35 cellular contexts compared by ENCODE assay signal in genomic region chr22:21092797-21093554, GRCh38. TPM values are rescaled to one million over a fixed set of nuclear protein-coding genes. Genes with fewer than 3 reads are reported as not detected.
"Had no signal": no experiment of that assay in that cellular context is flagged by ENCODE, and none has a peak within 500 bp of the region (broad histone marks: within the 10 kb centered on the region; RNA-seq: fewer than 3 reads in every experiment).

No MANE protein-coding gene starts in this region.

- H3K4me1 Mint-ChIP-seq: naive B cell, neural crest cell had no signal

- H3K27me3 ChIP-seq: colonic mucosa, pancreas, thyroid gland had no signal

- H3K4me1 ChIP-seq: colonic mucosa, esophagus squamous epithelium, heart right ventricle, lower lobe of right lung, pancreas, stomach, thyroid gland had no signal

- H3K36me3 Mint-ChIP-seq: natural killer cell treated with Interleukin-12 subunit alpha and Interleukin-12 subunit beta and Interleukin-15 and Interleukin-18, amount 100 ng/mL, for 72 hours had no signal

- H3K4me3 Mint-ChIP-seq: dendritic cell treated with granulocyte-macrophage colony-stimulating factor and Interleukin-4, amounts not matched to agents 40 ng/mL and 50 ng/mL, for 4 days; natural killer cell treated with Interleukin-12 subunit alpha and Interleukin-12 subunit beta and Interleukin-15 and Interleukin-18, amount 100 ng/mL, for 72 hours; neural crest cell had no signal

- H3K9me3 ChIP-seq: colonic mucosa, esophagus squamous epithelium, heart right ventricle, lower lobe of right lung, mucosa of descending colon, neutrophil, pancreas, stomach, thyroid gland had no signal

- H3K27ac ChIP-seq: colonic mucosa, esophagus squamous epithelium, heart right ventricle, lower lobe of right lung, neutrophil, pancreas, stomach, thyroid gland had no signal

- H3K4me3 ChIP-seq: colonic mucosa, esophagus squamous epithelium, heart right ventricle, lower lobe of right lung, mucosa of descending colon, pancreas, smooth muscle cell, stomach, thyroid gland had no signal

- H3K27me3 Mint-ChIP-seq: progenitor cell of endocrine pancreas had no signal

- H3K9me3 Mint-ChIP-seq: dendritic cell treated with granulocyte-macrophage colony-stimulating factor and Interleukin-4, amounts not matched to agents 40 ng/mL and 50 ng/mL, for 4 days; naive B cell; natural killer cell treated with Interleukin-12 subunit alpha and Interleukin-12 subunit beta and Interleukin-15 and Interleukin-18, amount 100 ng/mL, for 72 hours; neural crest cell had no signal

- ATAC-seq: heart right ventricle; left ventricle myocardium superior; lower lobe of right lung; mucosa of descending colon; natural killer cell treated with Interleukin-12 subunit alpha and Interleukin-12 subunit beta and Interleukin-15 and Interleukin-18, amount 100 ng/mL, for 72 hours; pancreas; sciatic nerve had no signal

- H3K36me3 ChIP-seq: colonic mucosa, esophagus squamous epithelium, heart right ventricle, lower lobe of right lung, neutrophil, pancreas, stomach, thyroid gland had no signal

- H3K27ac Mint-ChIP-seq: dendritic cell treated with granulocyte-macrophage colony-stimulating factor and Interleukin-4, amounts not matched to agents 40 ng/mL and 50 ng/mL, for 4 days; naive B cell; natural killer cell treated with Interleukin-12 subunit alpha and Interleukin-12 subunit beta and Interleukin-15 and Interleukin-18, amount 100 ng/mL, for 72 hours had no signal

- DNase-seq: colonic mucosa; effector CD8-positive, alpha-beta T cell; esophagus squamous epithelium; foreskin melanocyte; glutamatergic neuron; heart right ventricle; left ventricle myocardium superior; lower lobe of right lung; mucosa of descending colon; naive B cell; pancreas; stimulated activated CD4-positive, alpha-beta T cell treated with anti-CD3 and anti-CD28 coated beads, Interleukin-12 subunit alpha, Interleukin-12 subunit beta, amount 100 ng/mL, for 4 hours; stimulated activated CD4-positive, alpha-beta T cell treated with anti-CD3 and anti-CD28 coated beads, Interleukin-1b, Interleukin-23, amount 100 ng/mL, for 48 hours; stimulated activated CD4-positive, alpha-beta T cell treated with anti-CD3 and anti-CD28 coated beads, Interleukin-4, amount 100 ng/mL, for 1 hour; stimulated activated CD8-positive, alpha-beta memory T cell treated with anti-CD3 and anti-CD28 coated beads, Interleukin-4, amount 100 ng/mL, for 48 hours; stimulated activated naive CD4-positive, alpha-beta T cell treated with Interleukin-2 at 50 U/mL for 16 hours; stomach; thyroid gland; trophoblast cell had no signal

RNA-seq across cellular contexts. Expression of gene LRRC74B, which starts 47.2 kb away (rescaled TPM):
- total RNA-seq: chondrocyte; colonic mucosa; endothelial cell of umbilical vein; epithelial cell of proximal tubule; heart right ventricle; left ventricle myocardium superior; mesenteric fat pad; natural killer cell treated with Interleukin-12 subunit alpha and Interleukin-12 subunit beta and Interleukin-15 and Interleukin-18, amount 100 ng/mL, for 72 hours; neural crest cell; omental fat pad; pancreas; sciatic nerve; smooth muscle cell; stomach; subcutaneous adipose tissue; temporal lobe; thyroid gland; ureter had no signal
- polyA plus RNA-seq: endothelial cell of umbilical vein, heart right ventricle, keratinocyte, smooth muscle cell, stomach had no signal
